Comparison of ENCODE assay signal across 2 cellular contexts in genomic region chr6:148747145-148747492, GRCh38.
TF ChIP-seq lines count a peak whose summit lies in the region.

No MANE protein-coding gene starts in this region.

TF ChIP-seq in SK-N-SH treated with all-trans-retinoic acid at 6 μM for 48 hours, 23 proteins besides CTCF, POLR2A, EP300 and RAD21:
- no peak for TF ChIP-seq TOX (CRISPR knock-in tag; IDR thresholded peaks at IDR 0.05; ENCODE audit: borderline replicate concordance)
- TF ChIP-seq ESRRG (CRISPR knock-in tag; IDR thresholded peaks at IDR 0.05) = no peak
- no peak for TF ChIP-seq ISL1 (CRISPR knock-in tag; IDR thresholded peaks at IDR 0.05)
- no peak for TF ChIP-seq CREB5 (CRISPR knock-in tag; IDR thresholded peaks at IDR 0.05; ENCODE audit: low read depth)
- TF ChIP-seq GLIS3 (CRISPR knock-in tag; IDR thresholded peaks at IDR 0.05) = no peak
- TF ChIP-seq BACH2 (CRISPR knock-in tag; IDR thresholded peaks at IDR 0.05; ENCODE audit: borderline replicate concordance) = no peak
- TF ChIP-seq ZC3H10 (CRISPR knock-in tag; IDR thresholded peaks at IDR 0.05) = no peak
- TF ChIP-seq PPARA (CRISPR knock-in tag; IDR thresholded peaks at IDR 0.05; ENCODE audit: borderline replicate concordance) = no peak

TF ChIP-seq in H1, 55 proteins besides CTCF, POLR2A, EP300 and RAD21:
- TF ChIP-seq TCF12 (IDR thresholded peaks at IDR 0.05; ENCODE audit: low read depth, low read length) = no peak
- TF ChIP-seq PHF8 (conservative IDR thresholded peaks at IDR 0.05; ENCODE audit: low read depth, low read length) = 0 out of 2 replicates have a peak, but pooled peaks have one; percentile 8
- 0 out of 2 replicates have a peak, but pooled peaks have one; percentile 15 for TF ChIP-seq TAF1 (IDR thresholded peaks at IDR 0.05; ENCODE audit: low read depth, low read length)
TF ChIP-seq in H1: peak in this region for 2.
